14 cellular contexts compared by ENCODE assay signal in the genomic region with DNA sequence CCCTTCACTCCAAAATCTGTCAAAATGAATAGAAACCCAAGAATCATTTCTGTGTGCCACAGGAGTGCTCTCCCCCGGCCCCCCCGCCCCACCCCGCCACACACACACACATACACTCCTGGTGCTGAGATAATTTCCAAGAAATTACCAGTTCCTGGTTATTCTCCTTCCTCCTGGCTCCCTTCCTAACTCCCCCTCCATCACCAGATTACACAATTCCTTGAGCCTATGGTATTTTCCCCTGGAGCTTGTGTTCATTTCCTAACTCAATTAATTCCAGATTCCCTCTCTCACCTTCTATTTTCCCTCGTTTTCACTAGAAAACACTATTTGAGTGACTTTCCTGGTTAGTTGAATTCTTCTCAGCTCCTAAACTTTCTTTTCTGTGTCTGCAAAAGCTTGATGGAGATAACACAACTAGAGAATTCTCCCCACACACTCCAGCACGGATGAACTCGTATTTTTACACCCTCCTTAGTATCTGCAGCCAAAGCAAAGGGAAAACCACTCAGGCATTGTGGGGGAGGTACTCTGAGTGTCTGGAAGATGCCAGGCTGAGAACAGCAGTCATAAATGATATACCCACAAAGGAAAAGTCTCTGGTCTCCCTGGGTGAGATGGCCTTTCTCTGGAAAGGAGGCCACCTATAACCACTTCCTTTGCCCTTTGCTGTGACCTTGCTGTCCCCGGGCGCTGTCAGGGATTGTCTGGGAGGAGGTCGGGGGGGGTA. TPM values are rescaled to one million over a fixed set of nuclear protein-coding genes. Genes with fewer than 3 reads are reported as not detected.
DNase-seq lines count a peak whose midpoint lies in the region; ATAC-seq and TF ChIP-seq lines count a peak whose summit lies in the region.
"Had no signal": no experiment of that assay in that cellular context is flagged by ENCODE, and none has a peak within 500 bp of the region (broad histone marks: within the 10 kb centered on the region; RNA-seq: fewer than 3 reads in every experiment).

No MANE protein-coding gene starts in this region.

- in situ Hi-C loops in mammary epithelial cell (cut with MboI; ENCODE audit: low sequenced_read_pairs in 2 of 2), result loop anchor here in 1 of 2 donors (25.0 kb wide), 1 partner anchor 573 kb away; no protein-coding TSS in a partner anchor

- no peaks in the 10 kb centered on the region for H3K9me3 Mint-ChIP-seq in MCF 10A (ENCODE audit: unreplicated experiment)

- no peak for ATAC-seq in GM18867 (IDR thresholded peaks at IDR 0.05; ENCODE audit: unreplicated experiment)
- ATAC-seq: T-helper 17 cell had no signal

- no peak overlapping the region for H3K9ac ChIP-seq in mammary epithelial cell (ENCODE audit: insufficient read depth, low read length)

- H3K4me3 Mint-ChIP-seq in MCF 10A (ENCODE audit: unreplicated experiment), result no peak overlapping the region
- H3K4me3 Mint-ChIP-seq: T-helper 17 cell had no signal

- no peak overlapping the region for H3K27ac Mint-ChIP-seq in MCF 10A (ENCODE audit: low read depth, unreplicated experiment)
- H3K27ac Mint-ChIP-seq: naive B cell, T-helper 17 cell had no signal

- H4K20me1 ChIP-seq in mammary epithelial cell (ENCODE audit: insufficient read depth, low read length), result no peaks in the 10 kb centered on the region

- H3K27me3 ChIP-seq in mammary epithelial cell (ENCODE audit: insufficient read depth, low read length) (peaks cover 32% of the 10 kb centered on the region), esophagus squamous epithelium (peaks cover 0 to 43% (median 0%) of the 10 kb centered on the region in 4 donors), muscle layer of duodenum (ENCODE audit: low read depth, low read length) (peaks cover 5% of the 10 kb centered on the region), uterus (no peaks in the 10 kb centered on the region)

- CTCF ChIA-PET in MCF 10A (lab: Yijun Ruan, JAX), result interaction anchor here (0.7 to 1.7 kb wide), 3 partner anchors 9 to 578 kb away, joined by 3 to 6 read pairs (median 3); no protein-coding TSS in a partner anchor
- CTCF ChIA-PET in mammary epithelial cell (lab: Charles Lee; ENCODE audit: low non-redundant PET), result no interaction called here

- H3K27ac ChIP-seq in mammary epithelial cell (ENCODE audit: insufficient read depth, low read depth, low read length) (no peak overlapping the region), esophagus squamous epithelium (peak overlapping the region in 3 of 4 donors; percentile 68 to 87 (median 81)), muscle layer of duodenum (ENCODE audit: low read length) (peak overlapping the region; percentile 35), uterus (peak overlapping the region; percentile 91)
- H3K27ac ChIP-seq: A549 had no signal

- no peak overlapping the region for H2AFZ ChIP-seq in mammary epithelial cell (ENCODE audit: low read depth, low read length)

- no peak overlapping the region for H3K4me3 ChIP-seq in mammary epithelial cell (replicated peaks in 1 of 3; ENCODE audit: insufficient read depth in 1 of 3, low read depth in 2 of 3, low read length in 3 of 3)
- peak overlapping the region in 1 of 4 donors; percentile 69 for H3K4me3 ChIP-seq in esophagus squamous epithelium
- no peak overlapping the region for H3K4me3 ChIP-seq in muscle layer of duodenum (ENCODE audit: low read depth in 1 of 2, low read length in 2 of 2)
- H3K4me3 ChIP-seq in uterus, result peak overlapping the region; percentile 50 to 87
- H3K4me3 ChIP-seq: A549 had no signal

- under 1% methylated on average over 8 of the region's 9 CpGs for WGBS in mammary epithelial cell (ENCODE audit: low coverage, missing lambda C conversion rate)
- WGBS in esophagus squamous epithelium, 2 donors, result 25 to 43% methylated on average over 5 to 6 of the region's 9 CpGs

- dilution Hi-C loops in mammary epithelial cell (cut with HindIII; ENCODE audit: low sequenced_read_pairs), result no loop called here

- intact Hi-C loops in MCF 10A (cut with micrococcal nuclease), result no loop called here
- intact Hi-C loops in mammary epithelial cell (cut with micrococcal nuclease), result no loop called here
- intact Hi-C loops in esophagus squamous epithelium (cut with DNase I), result no loop called here
- intact Hi-C loops in uterus (cut with DNase I; ENCODE audit: low total_unique reads), result loop anchor here (5.0 to 10.0 kb wide), 2 partner anchors 226 to 452 kb away; no protein-coding TSS in a partner anchor

- H3K9me3 ChIP-seq in mammary epithelial cell (replicated peaks; ENCODE audit: insufficient read depth, low read length) (no peaks in the 10 kb centered on the region), esophagus squamous epithelium (no peaks in the 10 kb centered on the region), muscle layer of duodenum (ENCODE audit: control insufficient read depth in 1 of 2, low read length in 2 of 2) (no peaks in the 10 kb centered on the region), uterus (no peaks in the 10 kb centered on the region)
- H3K9me3 ChIP-seq: A549 had no signal

- peak; percentile 42 for DNase-seq in MCF 10A (ENCODE audit: unreplicated experiment)
- DNase-seq in mammary epithelial cell, result no peak
- no peak for DNase-seq in esophagus squamous epithelium (lab: John Stamatoyannopoulos, UW)
- DNase-seq in uterus, result peak; percentile 58 to 85
- DNase-seq in SIG-M5 (lab: John Stamatoyannopoulos, UW), result no peak
- DNase-seq in CD1c-positive myeloid dendritic cell (ENCODE audit: extremely low spot score), result no peak
- DNase-seq: activated CD4-positive, CD25-positive, alpha-beta regulatory T cell; naive B cell; NCI-H187 treated with DMSO at 0.1 percent for 48 hours; NCI-H774; T-helper 17 cell had no signal

- H3K27me3 Mint-ChIP-seq in MCF 10A (ENCODE audit: insufficient read depth, unreplicated experiment), result peaks cover 34% of the 10 kb centered on the region

- TF ChIP-seq POLR2A in esophagus squamous epithelium (IDR thresholded peaks at IDR 0.05) (no peak), uterus (IDR thresholded peaks at IDR 0.05) (no peak)

- H3K36me3 Mint-ChIP-seq in MCF 10A (ENCODE audit: insufficient read depth, unreplicated experiment), result no peaks in the 10 kb centered on the region
- H3K36me3 Mint-ChIP-seq: naive B cell had no signal

- BruUV-seq in MCF 10A (replicated peaks; lab: Mats Ljungman, UMichigan) (no TSS peak), mammary epithelial cell (replicated peaks; lab: Mats Ljungman, UMichigan) (no TSS peak)

- H3K36me3 ChIP-seq in mammary epithelial cell (ENCODE audit: insufficient read depth, low read length) (no peaks in the 10 kb centered on the region), esophagus squamous epithelium (no peaks in the 10 kb centered on the region), muscle layer of duodenum (ENCODE audit: control insufficient read depth in 1 of 2, insufficient read depth in 2 of 2, low read length in 2 of 2) (no peaks in the 10 kb centered on the region), uterus (no peaks in the 10 kb centered on the region)

- H3K4me2 ChIP-seq in mammary epithelial cell (ENCODE audit: insufficient read depth, low read depth, low read length), result no peak overlapping the region

- no peaks in the 10 kb centered on the region for H3K4me1 Mint-ChIP-seq in MCF 10A (ENCODE audit: insufficient read depth, unreplicated experiment)
- H3K4me1 Mint-ChIP-seq: T-helper 17 cell had no signal

- POLR2A ChIA-PET in MCF 10A (lab: Yijun Ruan, JAX), result no interaction called here

- no peaks in the 10 kb centered on the region for H3K79me2 ChIP-seq in mammary epithelial cell (ENCODE audit: insufficient read depth, low read length)

- no peak for TF ChIP-seq CTCF in MCF 10A (IDR thresholded peaks at IDR 0.05; ENCODE audit: unreplicated experiment)
- no peak for TF ChIP-seq CTCF in mammary epithelial cell (conservative IDR thresholded peaks at IDR 0.05 in 1 of 2, IDR thresholded peaks at IDR 0.05 in 1 of 2; ENCODE audit: extremely low read depth in 1 of 2, insufficient read depth in 1 of 2, low read depth in 1 of 2, low read length in 2 of 2)
- TF ChIP-seq CTCF in esophagus squamous epithelium (IDR thresholded peaks at IDR 0.05), result no peak
- TF ChIP-seq CTCF in uterus (IDR thresholded peaks at IDR 0.05), result no peak

- peaks cover 2% of the 10 kb centered on the region for H3K4me1 ChIP-seq in mammary epithelial cell (ENCODE audit: insufficient read depth, low read length)
- H3K4me1 ChIP-seq in esophagus squamous epithelium, result peaks cover 0 to 52% (median 12%) of the 10 kb centered on the region in 3 donors
- H3K4me1 ChIP-seq in muscle layer of duodenum (ENCODE audit: control insufficient read depth in 1 of 2, insufficient read depth in 2 of 2, low read length in 2 of 2), result peaks cover 6 to 12% of the 10 kb centered on the region in 2 donors
- H3K4me1 ChIP-seq in uterus, result peaks cover 5 to 7% of the 10 kb centered on the region in 2 donors

RNA-seq across cellular contexts. Expression of a gene that starts 1.9 kb away (rescaled TPM):
- total RNA-seq in MCF 10A (2022) (not detected in 2 replicates), mammary epithelial cell (under 1 TPM in 1 of 2 donors, not detected in 1; 0.17 TPM), esophagus squamous epithelium (1 to 10 TPM; 3.0 to 8.2 (median 6.1) TPM), uterus (10 to 100 TPM; 12.9 to 49.8 (median 27.6) TPM)
- polyA plus RNA-seq in mammary epithelial cell, result not detected
- polyA minus RNA-seq in mammary epithelial cell, result not detected

Comparison
In these comparisons a context has a peak if more than half of its experiments do, and no peak if none do; other contexts are left out.
1. DNase-seq: peak in MCF 10A (single experiment) and uterus (2 of 2); none in mammary epithelial cell (single experiment), esophagus squamous epithelium (single experiment), SIG-M5 (single experiment) and CD1c-positive myeloid dendritic cell (single experiment).
2. H3K4me3 ChIP-seq: peak in uterus (2 of 2); none in mammary epithelial cell (0 of 3) and muscle layer of duodenum (0 of 2).